ENCODE assay signal across 22 cellular contexts in genomic region chr14:90811641-90812040, GRCh38. TPM values are rescaled to one million over a fixed set of nuclear protein-coding genes. Genes with fewer than 3 reads are reported as not detected.
DNase-seq lines count a peak whose midpoint lies in the region; ATAC-seq, FAIRE-seq and TF ChIP-seq lines count a peak whose summit lies in the region.
"Had no signal": no experiment of that assay in that cellular context is flagged by ENCODE, and none has a peak within 500 bp of the region (broad histone marks: within the 10 kb centered on the region; RNA-seq: fewer than 3 reads in every experiment).

No MANE protein-coding gene starts in this region.

- H3K27ac ChIP-seq in H1 (ENCODE audit: low read depth, low read length), result no peak overlapping the region
- H3K27ac ChIP-seq in neural progenitor cell, result no peak overlapping the region
- H3K27ac ChIP-seq in heart right ventricle, result no peak overlapping the region
- no peak overlapping the region for H3K27ac ChIP-seq in CD8-positive, alpha-beta T cell (ENCODE audit: low read depth, low read length)
- H3K27ac ChIP-seq: Peyer's patch had no signal

- H3K27ac Mint-ChIP-seq in neural progenitor cell, result no peak overlapping the region
- H3K27ac Mint-ChIP-seq in CD8-positive, alpha-beta T cell, result no peak overlapping the region
- H3K27ac Mint-ChIP-seq: CD8-positive, alpha-beta memory T cell; T-cell had no signal

- H3K4me3 ChIP-seq in H1 (ENCODE audit: extremely low read depth in 1 of 4, insufficient read depth in 2 of 4, low read depth in 3 of 4, low read length in 4 of 4) (no peak overlapping the region), neural progenitor cell (no peak overlapping the region), heart right ventricle (no peak overlapping the region)
- no peak overlapping the region for H3K4me3 ChIP-seq in CD8-positive, alpha-beta T cell (ENCODE audit: low read depth, low read length)
- H3K4me3 ChIP-seq: GM12878, HAP-1, Peyer's patch had no signal

- H3K23ac ChIP-seq in H1 (ENCODE audit: insufficient read length), result no peak overlapping the region

- no peak overlapping the region for H2BK12ac ChIP-seq in H1 (ENCODE audit: low read depth, low read length)

- H3K4me1 ChIP-seq in H1 (replicated peaks in 1 of 4; ENCODE audit: control insufficient read depth in 3 of 4, insufficient read depth in 4 of 4, low read length in 3 of 4) (peaks cover 0 to 5% (median 2%) of the 10 kb centered on the region in 4 experiments; a peak in 6 of 7 replicates), neural progenitor cell (peaks cover 4% of the 10 kb centered on the region), heart right ventricle (peaks cover 3 to 78% (median 46%) of the 10 kb centered on the region in 9 donors)
- H3K4me1 ChIP-seq in CD8-positive, alpha-beta T cell (ENCODE audit: insufficient read depth, low read length), result peaks cover under 1% of the 10 kb centered on the region
- H3K4me1 ChIP-seq: HAP-1 had no signal

- H3K9me3 ChIP-seq in H1 (ENCODE audit: insufficient read depth in 2 of 2, low read depth in 1 of 2, low read length in 1 of 2) (no peaks in the 10 kb centered on the region), neural progenitor cell (ENCODE audit: low read depth) (no peaks in the 10 kb centered on the region), heart right ventricle (no peaks in the 10 kb centered on the region)
- no peaks in the 10 kb centered on the region for H3K9me3 ChIP-seq in CD8-positive, alpha-beta T cell (ENCODE audit: low read length)
- H3K9me3 ChIP-seq: HAP-1, Peyer's patch had no signal

- intact Hi-C loops in heart right ventricle (cut with DNase I), result loop anchor here in 1 of 10 donors (5.0 kb wide), 1 partner anchor 49 kb away; no protein-coding TSS in a partner anchor
- intact Hi-C loops in CD8-positive, alpha-beta T cell (cut with DNase I, micrococcal nuclease), result no loop called here

- H3K27me3 Mint-ChIP-seq in neural progenitor cell (ENCODE audit: insufficient read depth, low read depth), result peaks cover 7% of the 10 kb centered on the region
- H3K27me3 Mint-ChIP-seq in CD8-positive, alpha-beta T cell (ENCODE audit: low read depth), result peaks cover 4% of the 10 kb centered on the region
- H3K27me3 Mint-ChIP-seq: CD8-positive, alpha-beta memory T cell; T-cell had no signal

- 89% methylated on average over 10 of the region's 10 CpGs; no CpG with 5 or more reads in 1 of the 2 experiments for WGBS in H1 (ENCODE audit: extremely low coverage in 1 of 2, insufficient coverage in 1 of 2, insufficient read length in 1 of 2, insufficient replicate concordance in 2 of 2, low coverage in 1 of 2, low lambda C conversion rate in 2 of 2, missing lambda C conversion rate in 1 of 2), 2 experiments
- WGBS in heart right ventricle, 2 donors, result 90% methylated on average over 10 of the region's 10 CpGs

- H2AK5ac ChIP-seq in H1 (ENCODE audit: low read depth, low read length), result no peak overlapping the region

- H2BK120ac ChIP-seq in H1 (replicated peaks; ENCODE audit: low read depth, low read length), result no peak overlapping the region

- no peak for FAIRE-seq in H1 (lab: Jason Lieb, UNC)
- FAIRE-seq: GM12878 had no signal

- no peak overlapping the region for H3K56ac ChIP-seq in H1 (replicated peaks; ENCODE audit: insufficient read length, low read depth, low read length)

- no peak overlapping the region for H3K14ac ChIP-seq in H1 (ENCODE audit: insufficient read length)

- H4K8ac ChIP-seq in H1 (ENCODE audit: extremely low read depth, insufficient read depth, low read length), result no peak overlapping the region

- peaks cover 0 to 3% of the 10 kb centered on the region in 2 experiments for H4K20me1 ChIP-seq in H1 (replicated peaks in 1 of 2; ENCODE audit: control insufficient read depth in 1 of 2, insufficient read depth in 2 of 2, low read length in 2 of 2)
- peaks cover 3% of the 10 kb centered on the region for H4K20me1 ChIP-seq in neural progenitor cell (ENCODE audit: low read depth)

- DNase-seq in D341Med (ENCODE audit: low spot score), result peak; percentile 80
- DNase-seq in NCI-H524 (lab: John Stamatoyannopoulos, UW), result peak; percentile 92 to 94
- no peak for DNase-seq in H1 (ENCODE audit: low read depth in 1 of 2, low spot score in 2 of 2)
- peak; percentile 66 for DNase-seq in neural progenitor cell (ENCODE audit: low spot score)
- DNase-seq in SKM-1 treated with dmso at 0.1 percent for 144 hours (lab: John Stamatoyannopoulos, UW; ENCODE audit: unreplicated experiment), result no peak
- DNase-seq in heart right ventricle, result no peak
- DNase-seq in CD8-positive, alpha-beta T cell, result no peak
- DNase-seq: AML-193; CD8-positive, alpha-beta memory T cell; DMS79 treated with DMSO at 0.1 percent for 48 hours; KBM-7; NCI-H1092 treated with DMSO at 0.1 percent for 48 hours; NCI-H1436 treated with DMSO at 0.1 percent for 48 hours; NCI-H1930; NCI-H345; NCI-H526; Peyer's patch; T-cell had no signal

- H3K27me3 ChIP-seq in H1 (replicated peaks in 1 of 4; ENCODE audit: control insufficient read depth in 3 of 4, extremely low read depth in 1 of 4, insufficient read depth in 3 of 4, low read length in 3 of 4) (peaks cover 0 to 5% (median 5%) of the 10 kb centered on the region in 4 experiments; a peak in 4 of 7 replicates), neural progenitor cell (peaks cover 14% of the 10 kb centered on the region), heart right ventricle (no peaks in the 10 kb centered on the region)
- no peaks in the 10 kb centered on the region for H3K27me3 ChIP-seq in CD8-positive, alpha-beta T cell (ENCODE audit: insufficient read depth, low read length)
- H3K27me3 ChIP-seq: Peyer's patch had no signal

- H3K4ac ChIP-seq in H1 (replicated peaks; ENCODE audit: insufficient read length, low read depth, low read length), result no peak overlapping the region

- CTCF ChIA-PET in H1 (lab: Charles Lee; ENCODE audit: partially characterized antibody), result interaction anchor here (0.7 to 2.1 kb wide), 7 partner anchors 12 to 51 kb away, joined by 3 to 7 read pairs (median 4); no protein-coding TSS in a partner anchor
- CTCF ChIA-PET in CD8-positive, alpha-beta T cell (lab: Charles Lee), result interaction anchor here (1.0 kb wide), 1 partner anchor 65 kb away, joined by 3 read pairs; no protein-coding TSS in a partner anchor

- H4K5ac ChIP-seq in H1 (ENCODE audit: insufficient read length, low read depth, low read length), result no peak overlapping the region

- peaks cover 7% of the 10 kb centered on the region; the same call in 1 of the 2 replicates for H3K23me2 ChIP-seq in H1 (ENCODE audit: low read depth, low read length)

- no peaks in the 10 kb centered on the region for H3K36me3 Mint-ChIP-seq in neural progenitor cell
- no peaks in the 10 kb centered on the region for H3K36me3 Mint-ChIP-seq in CD8-positive, alpha-beta T cell
- H3K36me3 Mint-ChIP-seq: T-cell had no signal

- no peak overlapping the region for H3K9ac ChIP-seq in H1 (replicated peaks in 1 of 4; ENCODE audit: extremely low read depth in 1 of 4, low read depth in 3 of 4, low read length in 3 of 4)
- no peak overlapping the region for H3K9ac ChIP-seq in neural progenitor cell

- POLR2A ChIA-PET in H1 (lab: Charles Lee; ENCODE audit: partially characterized antibody), result no interaction called here
- POLR2A ChIA-PET in CD8-positive, alpha-beta T cell (lab: Charles Lee), result no interaction called here

- H3K4me1 Mint-ChIP-seq in neural progenitor cell, result peaks cover 39% of the 10 kb centered on the region
- H3K4me1 Mint-ChIP-seq in CD8-positive, alpha-beta T cell (ENCODE audit: low read depth), result peaks cover 5% of the 10 kb centered on the region

- no peak for TF ChIP-seq RAD21 in H1 (IDR thresholded peaks at IDR 0.05 in 1 of 2, conservative IDR thresholded peaks at IDR 0.05 in 1 of 2; ENCODE audit: low read depth in 2 of 2, low read length in 2 of 2)

- H3K79me1 ChIP-seq in H1 (ENCODE audit: low read depth, low read length), result peaks cover 14% of the 10 kb centered on the region; the same call in 1 of the 2 replicates

- no peaks in the 10 kb centered on the region for H3K36me3 ChIP-seq in H1 (ENCODE audit: control insufficient read depth in 2 of 4, insufficient read depth in 4 of 4, low read length in 3 of 4)
- no peaks in the 10 kb centered on the region for H3K36me3 ChIP-seq in neural progenitor cell
- no peaks in the 10 kb centered on the region for H3K36me3 ChIP-seq in heart right ventricle
- no peaks in the 10 kb centered on the region for H3K36me3 ChIP-seq in CD8-positive, alpha-beta T cell (ENCODE audit: insufficient read depth, low read length)
- H3K36me3 ChIP-seq: HAP-1, Peyer's patch had no signal

- H2BK5ac ChIP-seq in H1 (ENCODE audit: low read depth, low read length), result no peak overlapping the region

- H2BK15ac ChIP-seq in H1 (ENCODE audit: low read length), result no peak overlapping the region

- no peak for TF ChIP-seq CTCF in H1 (IDR thresholded peaks at IDR 0.05; ENCODE audit: control extremely low read depth in 1 of 3, insufficient read depth in 1 of 3, low read depth in 1 of 3, low read length in 3 of 3)
- no peak for TF ChIP-seq CTCF in neural progenitor cell (IDR thresholded peaks at IDR 0.05)
- no peak for TF ChIP-seq CTCF in heart right ventricle (IDR thresholded peaks at IDR 0.05)
- no peak for TF ChIP-seq CTCF in CD8-positive, alpha-beta T cell (IDR thresholded peaks at IDR 0.05)

- H3K4me2 ChIP-seq in H1 (ENCODE audit: insufficient read depth in 1 of 2, low read depth in 2 of 2, low read length in 2 of 2) (no peak overlapping the region), neural progenitor cell (no peak overlapping the region)

- no peaks in the 10 kb centered on the region for H3K9me3 Mint-ChIP-seq in neural progenitor cell
- no peaks in the 10 kb centered on the region for H3K9me3 Mint-ChIP-seq in CD8-positive, alpha-beta T cell
- H3K9me3 Mint-ChIP-seq: CD8-positive, alpha-beta memory T cell; T-cell had no signal

- no peak for TF ChIP-seq EP300 in H1 (IDR thresholded peaks at IDR 0.05; ENCODE audit: borderline replicate concordance in 1 of 2, low read depth in 2 of 2, low read length in 2 of 2)

- TF ChIP-seq POLR2A in H1 (IDR thresholded peaks at IDR 0.05; ENCODE audit: control extremely low read depth in 1 of 2, low read depth in 2 of 2, low read length in 2 of 2), result no peak

- no peak overlapping the region for H3K4me3 Mint-ChIP-seq in neural progenitor cell
- no peak overlapping the region for H3K4me3 Mint-ChIP-seq in CD8-positive, alpha-beta T cell
- H3K4me3 Mint-ChIP-seq: T-cell had no signal

- no peak overlapping the region for H3K18ac ChIP-seq in H1 (ENCODE audit: extremely low read depth, low read length)

- H2BK20ac ChIP-seq in H1 (ENCODE audit: low read length), result no peak overlapping the region

- H4K91ac ChIP-seq in H1 (replicated peaks; ENCODE audit: insufficient read length, low read length), result no peak overlapping the region

- no peak overlapping the region for H2AFZ ChIP-seq in H1 (ENCODE audit: low read length)
- no peak overlapping the region for H2AFZ ChIP-seq in neural progenitor cell (replicated peaks)

- H3F3A ChIP-seq in neural progenitor cell (ENCODE audit: low read depth), result no peaks in the 10 kb centered on the region

- peaks cover 0 to 3% of the 10 kb centered on the region in 2 experiments; a peak in 1 of 4 replicates for H3K79me2 ChIP-seq in H1 (ENCODE audit: control insufficient read depth in 1 of 2, insufficient read depth in 2 of 2, low read length in 2 of 2)
- no peaks in the 10 kb centered on the region for H3K79me2 ChIP-seq in neural progenitor cell (ENCODE audit: low read depth)

- no peak for ATAC-seq in HG02938 (IDR thresholded peaks at IDR 0.05; ENCODE audit: unreplicated experiment)
- ATAC-seq in heart right ventricle, result no peak
- ATAC-seq in CD8-positive, alpha-beta T cell, result no peak
- ATAC-seq: GM12878, SK-N-SH treated with all-trans-retinoic acid at 6 μM for 48 hours, T-cell had no signal

RNA-seq across cellular contexts. Expression of gene TTC7B, which starts 4.6 kb away (rescaled TPM):
- 31.2 and 34.0 TPM in 2 replicates for total RNA-seq in H1 (2021; fragmentation: NEBNext Ultra II Directional; extraction: Animal tissue kit (Norgen Biotek cat#: 25700))
- polyA plus RNA-seq in H1 (2011; rRNA removed) (23.7 and 31.5 TPM in 2 replicates), heart right ventricle (10 to 100 TPM; 23.0 to 23.5 TPM)
- polyA plus RNA-seq in H1 (2011; cell fraction: cytosol; rRNA removed), result 20.1 TPM
- 38.7 TPM for polyA plus RNA-seq in H1 (2011; cell fraction: nucleus; rRNA removed)
- 22.3 to 30.8 TPM (median 23.0 TPM) in 4 replicates for polyA plus RNA-seq in H1 (2012, experiment 1 of 2)
- 10.1 TPM for polyA plus RNA-seq in H1 (2012, experiment 2 of 2)
- 14.6 TPM for polyA plus RNA-seq in H1 (2013, experiment 1 of 2)
- polyA plus RNA-seq in H1 (2013, experiment 2 of 2), result 14.6 TPM
- polyA minus RNA-seq in H1 (2011; rRNA and poly(A)+ RNA removed), result 29.7 and 35.0 TPM in 2 replicates
- 39.4 TPM for polyA minus RNA-seq in H1 (2011; cell fraction: cytosol; rRNA and poly(A)+ RNA removed)
- polyA minus RNA-seq in H1 (2011; cell fraction: nucleus; rRNA and poly(A)+ RNA removed), result 45.8 TPM
- total RNA-seq in neural progenitor cell (ENCODE audit: low replicate concordance) (19.0 and 20.6 TPM in 2 replicates), heart right ventricle (10 to 100 TPM; 59.1 to 79.4 (median 66.6) TPM)
- 1 to 10 TPM in 1 of 2 experiments, under 1 TPM in 1; 0.25 to 1.2 TPM for total RNA-seq in CD8-positive, alpha-beta T cell

Comparison
In these comparisons a context has a peak if more than half of its experiments do, and no peak if none do; other contexts are left out.
1. DNase-seq: peak in D341Med (single experiment), NCI-H524 (2 of 2) and neural progenitor cell (single experiment); none in H1 (0 of 2), SKM-1 treated with dmso at 0.1 percent for 144 hours (single experiment), heart right ventricle (0 of 2) and CD8-positive, alpha-beta T cell (0 of 7).